ENCODE assay signal across 33 cellular contexts in the genomic region with DNA sequence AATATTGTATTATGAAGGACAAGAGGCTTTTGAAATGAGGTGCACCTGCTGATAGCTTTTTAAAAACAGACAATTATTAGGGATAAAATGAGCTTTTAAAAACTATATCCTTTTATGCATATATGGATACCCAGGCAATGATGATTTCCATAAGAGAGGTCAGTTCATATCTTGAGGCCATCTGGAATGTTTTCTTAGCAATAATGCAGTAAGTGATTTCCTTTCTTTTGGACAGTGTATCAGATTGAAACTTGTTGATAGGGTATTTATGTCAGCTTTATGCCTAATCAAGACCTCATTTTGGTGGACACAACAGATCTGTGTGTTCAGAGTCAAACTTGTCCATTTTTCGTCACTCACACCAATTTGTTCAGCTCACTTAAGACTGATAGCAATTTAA.
DNase-seq lines count a peak whose midpoint lies in the region; ATAC-seq, FAIRE-seq and TF ChIP-seq lines count a peak whose summit lies in the region.
"Had no signal": no experiment of that assay in that cellular context is flagged by ENCODE, and none has a peak within 500 bp of the region (broad histone marks: within the 10 kb centered on the region; RNA-seq: fewer than 3 reads in every experiment).

No MANE protein-coding gene starts in this region.

- no peaks in the 10 kb centered on the region for H3K36me3 ChIP-seq in neural cell (ENCODE audit: insufficient read depth, low read length)
- H3K36me3 ChIP-seq: BE2C had no signal

- no peak for ATAC-seq in activated T-cell treated with anti-CD3 and anti-CD28 coated beads, Interleukin-2, amount 50 U/mL, for 4 hours
- ATAC-seq: A549; CD8-positive, alpha-beta T cell had no signal

- no peak for TF ChIP-seq RAD21 in neural cell (conservative IDR thresholded peaks at IDR 0.05)

- H3K4me1 Mint-ChIP-seq in activated T-cell treated with anti-CD3 and anti-CD28 coated beads, Interleukin-2, amount 50 U/mL, for 4 hours (ENCODE audit: low read depth), result no peaks in the 10 kb centered on the region
- H3K4me1 Mint-ChIP-seq: B cell; CD14-positive monocyte; CD4-positive, alpha-beta memory T cell; CD4-positive, CD25-positive, alpha-beta regulatory T cell; CD8-positive, alpha-beta memory T cell had no signal

- H3K9ac ChIP-seq in neural cell (ENCODE audit: low read length), result peak overlapping the region; percentile 25
- H3K9ac ChIP-seq: BLaER1; BLaER1 treated with 17β-estradiol and CSF1 and Interleukin-3, amounts not matched to agents 10 nM and 100 nM had no signal

- H4K20me1 ChIP-seq in neural cell (ENCODE audit: insufficient read depth), result no peaks in the 10 kb centered on the region
- H4K20me1 ChIP-seq: BLaER1; BLaER1 treated with 17β-estradiol and CSF1 and Interleukin-3, amounts not matched to agents 10 nM and 100 nM had no signal

- H3F3A ChIP-seq in neural cell (ENCODE audit: insufficient read depth, low read length, poor library complexity, severe bottlenecking), result peaks cover 4% of the 10 kb centered on the region

- peak overlapping the region; percentile 35 for H3K4me2 ChIP-seq in neural cell (ENCODE audit: low read length)
- H3K4me2 ChIP-seq: A549; BLaER1; BLaER1 treated with 17β-estradiol and CSF1 and Interleukin-3, amounts not matched to agents 10 nM and 100 nM had no signal

- no peaks in the 10 kb centered on the region for H3K27me3 ChIP-seq in neural cell (ENCODE audit: insufficient read depth, low read depth, low read length)
- H3K27me3 ChIP-seq: BE2C; BLaER1; BLaER1 treated with 17β-estradiol and CSF1 and Interleukin-3, amounts not matched to agents 10 nM and 100 nM had no signal

- TF ChIP-seq CTCF in neural cell (IDR thresholded peaks at IDR 0.05; ENCODE audit: poor library complexity, severe bottlenecking), result no peak

- no peaks in the 10 kb centered on the region for H3K79me2 ChIP-seq in neural cell (replicated peaks; ENCODE audit: insufficient read depth, low read length)

- H3K9me3 Mint-ChIP-seq in activated T-cell treated with anti-CD3 and anti-CD28 coated beads, Interleukin-2, amount 50 U/mL, for 4 hours, result peaks cover 4% of the 10 kb centered on the region

- H3K27me3 Mint-ChIP-seq in activated T-cell treated with anti-CD3 and anti-CD28 coated beads, Interleukin-2, amount 50 U/mL, for 4 hours (ENCODE audit: low read depth), result no peaks in the 10 kb centered on the region
- H3K27me3 Mint-ChIP-seq: B cell; CD4-positive, alpha-beta T cell; CD4-positive, CD25-positive, alpha-beta regulatory T cell; CD8-positive, alpha-beta memory T cell had no signal

- no peaks in the 10 kb centered on the region for H3K9me2 ChIP-seq in neural cell (ENCODE audit: insufficient read depth, low read length)

- peak overlapping the region; percentile 75 for H3K27ac ChIP-seq in neural cell (ENCODE audit: low read length)
- H3K27ac ChIP-seq: 22Rv1; A549; BLaER1; BLaER1 treated with 17β-estradiol and CSF1 and Interleukin-3, amounts not matched to agents 10 nM and 100 nM; C4-2B had no signal

- no peak overlapping the region for H2AFZ ChIP-seq in neural cell (ENCODE audit: low read depth, low read length)

- FAIRE-seq in GM19239 (lab: Jason Lieb, UNC), result no peak
- FAIRE-seq: A204.1, A549, D721Med had no signal

- peak; percentile 55 for DNase-seq in SK-N-DZ (ENCODE audit: low spot score)
- DNase-seq in activated T-cell treated with anti-CD3 and anti-CD28 coated beads, Interleukin-2, amount 50 U/mL, for 4 hours, result no peak
- no peak for DNase-seq in GM19239 (ENCODE audit: insufficient read length, low spot score)
- DNase-seq: 8988T; ACHN; AML-193; BE2C; C1 segment of cervical spinal cord; Caco-2; Calu3; CD4-positive, alpha-beta memory T cell; CD4-positive, alpha-beta T cell; CD4-positive, CD25-positive, alpha-beta regulatory T cell; CD8-positive, alpha-beta memory T cell; CD8-positive, alpha-beta T cell; COR-L47; DMS 273 treated with DMSO at 0.1 percent for 48 hours; DMS153; DMS53; DMS79; DMS79 treated with DMSO at 0.1 percent for 48 hours; DND-41; EL had no signal

- peak overlapping the region; percentile 22 for H3K4me3 ChIP-seq in neural cell (ENCODE audit: low read length)
- H3K4me3 ChIP-seq: A549; BLaER1; BLaER1 treated with 17β-estradiol and CSF1 and Interleukin-3, amounts not matched to agents 10 nM and 100 nM had no signal

- no peaks in the 10 kb centered on the region for H3K36me3 Mint-ChIP-seq in activated T-cell treated with anti-CD3 and anti-CD28 coated beads, Interleukin-2, amount 50 U/mL, for 4 hours (ENCODE audit: insufficient read depth)
- H3K36me3 Mint-ChIP-seq: CD14-positive monocyte; CD4-positive, alpha-beta memory T cell; CD4-positive, CD25-positive, alpha-beta regulatory T cell; CD8-positive, alpha-beta memory T cell; CD8-positive, alpha-beta T cell had no signal

- TF ChIP-seq EP300 in neural cell (conservative IDR thresholded peaks at IDR 0.05; ENCODE audit: poor library complexity, severe bottlenecking), result no peak

- H3K4me3 Mint-ChIP-seq in activated T-cell treated with anti-CD3 and anti-CD28 coated beads, Interleukin-2, amount 50 U/mL, for 4 hours, result no peak overlapping the region
- H3K4me3 Mint-ChIP-seq: B cell; CD14-positive monocyte; CD4-positive, alpha-beta memory T cell; CD4-positive, alpha-beta T cell; CD4-positive, CD25-positive, alpha-beta regulatory T cell; CD8-positive, alpha-beta memory T cell; CD8-positive, alpha-beta T cell had no signal

- H3K9me3 ChIP-seq in neural cell (ENCODE audit: low read length), result no peaks in the 10 kb centered on the region
- H3K9me3 ChIP-seq: A549, BE2C, Caco-2 had no signal

TF ChIP-seq in neural cell, 6 proteins besides CTCF, POLR2A, EP300 and RAD21:
- TF ChIP-seq TAF1 (IDR thresholded peaks at IDR 0.05; ENCODE audit: low read depth) (no peak), MXI1 (conservative IDR thresholded peaks at IDR 0.05; ENCODE audit: poor library complexity, severe bottlenecking) (no peak), POLR2AphosphoS5 (IDR thresholded peaks at IDR 0.05) (no peak), SMC3 (conservative IDR thresholded peaks at IDR 0.05; ENCODE audit: poor library complexity) (no peak)
- TF ChIP-seq, protein P1, sequence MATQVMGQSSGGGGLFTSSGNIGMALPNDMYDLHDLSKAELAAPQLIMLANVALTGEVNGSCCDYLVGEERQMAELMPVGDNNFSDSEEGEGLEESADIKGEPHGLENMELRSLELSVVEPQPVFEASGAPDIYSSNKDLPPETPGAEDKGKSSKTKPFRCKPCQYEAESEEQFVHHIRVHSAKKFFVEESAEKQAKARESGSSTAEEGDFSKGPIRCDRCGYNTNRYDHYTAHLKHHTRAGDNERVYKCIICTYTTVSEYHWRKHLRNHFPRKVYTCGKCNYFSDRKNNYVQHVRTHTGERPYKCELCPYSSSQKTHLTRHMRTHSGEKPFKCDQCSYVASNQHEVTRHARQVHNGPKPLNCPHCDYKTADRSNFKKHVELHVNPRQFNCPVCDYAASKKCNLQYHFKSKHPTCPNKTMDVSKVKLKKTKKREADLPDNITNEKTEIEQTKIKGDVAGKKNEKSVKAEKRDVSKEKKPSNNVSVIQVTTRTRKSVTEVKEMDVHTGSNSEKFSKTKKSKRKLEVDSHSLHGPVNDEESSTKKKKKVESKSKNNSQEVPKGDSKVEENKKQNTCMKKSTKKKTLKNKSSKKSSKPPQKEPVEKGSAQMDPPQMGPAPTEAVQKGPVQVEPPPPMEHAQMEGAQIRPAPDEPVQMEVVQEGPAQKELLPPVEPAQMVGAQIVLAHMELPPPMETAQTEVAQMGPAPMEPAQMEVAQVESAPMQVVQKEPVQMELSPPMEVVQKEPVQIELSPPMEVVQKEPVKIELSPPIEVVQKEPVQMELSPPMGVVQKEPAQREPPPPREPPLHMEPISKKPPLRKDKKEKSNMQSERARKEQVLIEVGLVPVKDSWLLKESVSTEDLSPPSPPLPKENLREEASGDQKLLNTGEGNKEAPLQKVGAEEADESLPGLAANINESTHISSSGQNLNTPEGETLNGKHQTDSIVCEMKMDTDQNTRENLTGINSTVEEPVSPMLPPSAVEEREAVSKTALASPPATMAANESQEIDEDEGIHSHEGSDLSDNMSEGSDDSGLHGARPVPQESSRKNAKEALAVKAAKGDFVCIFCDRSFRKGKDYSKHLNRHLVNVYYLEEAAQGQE (IDR thresholded peaks at IDR 0.05; ENCODE audit: borderline replicate concordance), result no peak
